Comparison of ENCODE assay signal across 17 cellular contexts in genomic region chr3:125037498-125038150, GRCh38. TPM values are rescaled to one million over a fixed set of nuclear protein-coding genes. Genes with fewer than 3 reads are reported as not detected.
DNase-seq lines count a peak whose midpoint lies in the region; ATAC-seq and TF ChIP-seq lines count a peak whose summit lies in the region.
"Had no signal": no experiment of that assay in that cellular context is flagged by ENCODE, and none has a peak within 500 bp of the region (broad histone marks: within the 10 kb centered on the region; RNA-seq: fewer than 3 reads in every experiment).

No MANE protein-coding gene starts in this region.

- no peak for DNase-seq in activated naive CD8-positive, alpha-beta T cell treated with anti-CD3 and anti-CD28 coated beads, Interleukin-2, amount 50 U/mL, for 24 hours
- no peak for DNase-seq in activated naive CD8-positive, alpha-beta T cell treated with anti-CD3 and anti-CD28 coated beads for 36 hours
- DNase-seq in neuronal stem cell (ENCODE audit: low spot score): no peak
- no peak for DNase-seq in vagina (ENCODE audit: extremely low spot score in 2 of 2)
- DNase-seq in SHP77 treated with DMSO at 0.1 percent for 48 hours (lab: John Stamatoyannopoulos, UW): no peak
- DNase-seq in AG20443 (ENCODE audit: low spot score): no peak
- DNase-seq in D341Med (ENCODE audit: low spot score): no peak
- DNase-seq: activated CD8-positive, alpha-beta memory T cell treated with anti-CD3 and anti-CD28 coated beads, Interleukin-2, amount 10 ng/mL, durations not matched to agents 7 days and 5 days; brain microvascular endothelial cell; left cardiac atrium; NCI-H2171; NCI-H69 had no signal

- H3K27ac ChIP-seq in esophagus (ENCODE audit: low read depth in 2 of 2, low read length in 1 of 2): peak overlapping the region; percentile 29 to 43
- H3K27ac ChIP-seq in neuronal stem cell (replicated peaks; ENCODE audit: low read length): no peak overlapping the region
- H3K27ac ChIP-seq in vagina: peak overlapping the region; percentile 78
- H3K27ac ChIP-seq: brain microvascular endothelial cell had no signal

- no peak overlapping the region for H4K91ac ChIP-seq in neuronal stem cell (ENCODE audit: low read depth, low read length, poor library complexity)

- H3K27me3 ChIP-seq in esophagus (ENCODE audit: control insufficient read depth in 1 of 2, insufficient read depth in 2 of 2, low read length in 2 of 2): no peaks in the 10 kb centered on the region
- H3K27me3 ChIP-seq in neuronal stem cell (ENCODE audit: control insufficient read depth in 3 of 3, insufficient read depth in 3 of 3, low read depth in 1 of 3, low read length in 3 of 3): no peaks in the 10 kb centered on the region
- no peaks in the 10 kb centered on the region for H3K27me3 ChIP-seq in vagina
- H3K27me3 ChIP-seq: brain microvascular endothelial cell had no signal

- H3K14ac ChIP-seq in neuronal stem cell (ENCODE audit: low read length): no peak overlapping the region

- H3K27ac Mint-ChIP-seq in activated naive CD8-positive, alpha-beta T cell treated with anti-CD3 and anti-CD28 coated beads, Interleukin-2, amount 50 U/mL, for 24 hours: no peak overlapping the region
- H3K27ac Mint-ChIP-seq in activated naive CD8-positive, alpha-beta T cell treated with anti-CD3 and anti-CD28 coated beads for 36 hours: no peak overlapping the region
- H3K27ac Mint-ChIP-seq: activated CD8-positive, alpha-beta memory T cell treated with anti-CD3 and anti-CD28 coated beads, Interleukin-2, amount 10 ng/mL, durations not matched to agents 7 days and 5 days had no signal

- H2BK12ac ChIP-seq in neuronal stem cell (ENCODE audit: low read length): no peak overlapping the region

- no peak overlapping the region for H2BK120ac ChIP-seq in neuronal stem cell (ENCODE audit: low read depth, low read length)

- peak overlapping the region; percentile 33 for H3K18ac ChIP-seq in neuronal stem cell (ENCODE audit: low read length)

- no peak overlapping the region for H3K4me3 ChIP-seq in esophagus (ENCODE audit: low read depth in 1 of 2, low read length in 2 of 2)
- H3K4me3 ChIP-seq in neuronal stem cell (ENCODE audit: low read length in 2 of 2): no peak overlapping the region
- H3K4me3 ChIP-seq in vagina: no peak overlapping the region

- peaks cover 16% of the 10 kb centered on the region for H3K36me3 Mint-ChIP-seq in activated naive CD8-positive, alpha-beta T cell treated with anti-CD3 and anti-CD28 coated beads, Interleukin-2, amount 50 U/mL, for 24 hours (ENCODE audit: low read depth)
- peaks cover 35% of the 10 kb centered on the region for H3K36me3 Mint-ChIP-seq in activated naive CD8-positive, alpha-beta T cell treated with anti-CD3 and anti-CD28 coated beads for 36 hours

- H2AK5ac ChIP-seq in neuronal stem cell (ENCODE audit: low read depth, low read length): no peak overlapping the region

- TF ChIP-seq CTCF in vagina (IDR thresholded peaks at IDR 0.05): no peak

- H2BK15ac ChIP-seq in neuronal stem cell (ENCODE audit: low read length): no peak overlapping the region

- 64% methylated on average over 2 of the region's 2 CpGs for WGBS in esophagus, 2 donors
- WGBS in neuronal stem cell (ENCODE audit: extremely low coverage in 2 of 2, insufficient read length in 2 of 2, insufficient replicate concordance in 1 of 2), 2 donors: no CpG with 5 or more reads among the region's 2 CpGs

- H3K4me1 ChIP-seq in esophagus (ENCODE audit: control insufficient read depth in 2 of 2, insufficient read depth in 2 of 2, low read length in 1 of 2): peaks cover 2 to 15% of the 10 kb centered on the region in 2 donors
- H3K4me1 ChIP-seq in neuronal stem cell (ENCODE audit: control insufficient read depth in 2 of 2, insufficient read depth in 1 of 2, low read depth in 1 of 2, low read length in 2 of 2): peaks cover 27 to 31% of the 10 kb centered on the region in 2 donors
- peaks cover 65% of the 10 kb centered on the region for H3K4me1 ChIP-seq in vagina

- peaks cover 22% of the 10 kb centered on the region for H3K9me3 Mint-ChIP-seq in activated naive CD8-positive, alpha-beta T cell treated with anti-CD3 and anti-CD28 coated beads, Interleukin-2, amount 50 U/mL, for 24 hours
- H3K9me3 Mint-ChIP-seq in activated naive CD8-positive, alpha-beta T cell treated with anti-CD3 and anti-CD28 coated beads for 36 hours: peaks cover 13% of the 10 kb centered on the region

- no peak overlapping the region for H3K9ac ChIP-seq in neuronal stem cell (ENCODE audit: low read depth, low read length, poor library complexity)

- no peak overlapping the region for H2BK5ac ChIP-seq in neuronal stem cell (ENCODE audit: low read length)

- H3K79me1 ChIP-seq in neuronal stem cell (ENCODE audit: low read depth, low read length): no peaks in the 10 kb centered on the region

- no peak overlapping the region for H2AFZ ChIP-seq in neuronal stem cell (ENCODE audit: low read length)

- no peak for TF ChIP-seq POLR2A in vagina (IDR thresholded peaks at IDR 0.05)

- peaks cover 38% of the 10 kb centered on the region for H3K4me1 Mint-ChIP-seq in activated naive CD8-positive, alpha-beta T cell treated with anti-CD3 and anti-CD28 coated beads, Interleukin-2, amount 50 U/mL, for 24 hours
- peaks cover 19% of the 10 kb centered on the region for H3K4me1 Mint-ChIP-seq in activated naive CD8-positive, alpha-beta T cell treated with anti-CD3 and anti-CD28 coated beads for 36 hours

- intact Hi-C loops in vagina (cut with DNase I): no loop called here

- H3K9me3 ChIP-seq in esophagus (ENCODE audit: control insufficient read depth in 2 of 2, insufficient read depth in 1 of 2, low read depth in 1 of 2, low read length in 1 of 2) (no peaks in the 10 kb centered on the region), neuronal stem cell (replicated peaks in 1 of 2; ENCODE audit: control insufficient read depth in 2 of 2, insufficient read depth in 1 of 2, low read depth in 1 of 2, low read length in 2 of 2) (peaks cover 0 to 16% of the 10 kb centered on the region in 2 donors), vagina (no peaks in the 10 kb centered on the region)

- no peak overlapping the region for H3K4ac ChIP-seq in neuronal stem cell (ENCODE audit: low read length)

- H4K8ac ChIP-seq in neuronal stem cell (ENCODE audit: low read depth, low read length): no peak overlapping the region

- no peak overlapping the region for H3K23ac ChIP-seq in neuronal stem cell (ENCODE audit: low read depth, low read length, poor library complexity)

- peak; percentile 45 for ATAC-seq in activated naive CD8-positive, alpha-beta T cell treated with anti-CD3 and anti-CD28 coated beads, Interleukin-2, amount 50 U/mL, for 24 hours
- ATAC-seq: activated CD8-positive, alpha-beta memory T cell treated with anti-CD3 and anti-CD28 coated beads, Interleukin-2, amount 10 ng/mL, durations not matched to agents 7 days and 5 days; HCT116; left cardiac atrium; Right ventricle myocardium inferior; sciatic nerve had no signal

- no peaks in the 10 kb centered on the region for H3K27me3 Mint-ChIP-seq in activated naive CD8-positive, alpha-beta T cell treated with anti-CD3 and anti-CD28 coated beads, Interleukin-2, amount 50 U/mL, for 24 hours
- no peaks in the 10 kb centered on the region for H3K27me3 Mint-ChIP-seq in activated naive CD8-positive, alpha-beta T cell treated with anti-CD3 and anti-CD28 coated beads for 36 hours

- H3K4me3 Mint-ChIP-seq in activated naive CD8-positive, alpha-beta T cell treated with anti-CD3 and anti-CD28 coated beads, Interleukin-2, amount 50 U/mL, for 24 hours: no peak overlapping the region
- no peak overlapping the region for H3K4me3 Mint-ChIP-seq in activated naive CD8-positive, alpha-beta T cell treated with anti-CD3 and anti-CD28 coated beads for 36 hours
- H3K4me3 Mint-ChIP-seq: activated CD8-positive, alpha-beta memory T cell treated with anti-CD3 and anti-CD28 coated beads, Interleukin-2, amount 10 ng/mL, durations not matched to agents 7 days and 5 days; nephron had no signal

- H3K36me3 ChIP-seq in esophagus (ENCODE audit: control insufficient read depth in 2 of 2, insufficient read depth in 2 of 2, low read length in 1 of 2): no peaks in the 10 kb centered on the region
- no peaks in the 10 kb centered on the region for H3K36me3 ChIP-seq in neuronal stem cell (replicated peaks in 1 of 2; ENCODE audit: control insufficient read depth in 2 of 2, insufficient read depth in 2 of 2, low read length in 2 of 2)
- no peaks in the 10 kb centered on the region for H3K36me3 ChIP-seq in vagina
- H3K36me3 ChIP-seq: brain microvascular endothelial cell had no signal

- H3K4me2 ChIP-seq in neuronal stem cell (ENCODE audit: insufficient read depth, low read length, poor library complexity, severe bottlenecking): no peak overlapping the region

RNA-seq across cellular contexts. Expression of gene HEG1, which starts 18.2 kb away (rescaled TPM):
- 10 to 100 TPM; 20.7 to 21.4 TPM for total RNA-seq in activated naive CD8-positive, alpha-beta T cell treated with anti-CD3 and anti-CD28 coated beads for 36 hours
- polyA plus RNA-seq in esophagus: 1 to 10 TPM; 3.1 to 6.0 TPM
- polyA plus RNA-seq in neuronal stem cell (2013, experiment 1 of 2): 10.1 TPM
- polyA plus RNA-seq in neuronal stem cell (2013, experiment 2 of 2): 9.8 TPM
- total RNA-seq in vagina: 47.1 TPM
